In genomic region chr11:15971215-15971546, GRCh38 we compare ENCODE assay signal across 18 cellular contexts.
DNase-seq lines count a peak whose midpoint lies in the region; FAIRE-seq and TF ChIP-seq lines count a peak whose summit lies in the region.
"Had no signal": no experiment of that assay in that cellular context is flagged by ENCODE, and none has a peak within 500 bp of the region (broad histone marks: within the 10 kb centered on the region; RNA-seq: fewer than 3 reads in every experiment).

No MANE protein-coding gene starts in this region.

- dilution Hi-C loops in keratinocyte (cut with MboI; ENCODE audit: extremely low pct_ligation_motif_present, low sequenced_read_pairs): no loop called here

- no peaks in the 10 kb centered on the region for H3F3A ChIP-seq in Loucy (ENCODE audit: low read depth)

- no peaks in the 10 kb centered on the region for H3K9me3 ChIP-seq in Loucy (ENCODE audit: insufficient read depth, low read depth, low read length)
- no peaks in the 10 kb centered on the region for H3K9me3 ChIP-seq in SK-N-MC (ENCODE audit: low read depth, low read length)
- H3K9me3 ChIP-seq in keratinocyte (ENCODE audit: control insufficient read depth, low read depth, low read length): no peaks in the 10 kb centered on the region
- no peaks in the 10 kb centered on the region for H3K9me3 ChIP-seq in spleen
- H3K9me3 ChIP-seq: MG63, Peyer's patch had no signal

- H3K4me1 ChIP-seq in Loucy (ENCODE audit: insufficient read depth, low read length, poor library complexity, severe bottlenecking): peaks cover 15% of the 10 kb centered on the region
- H3K4me1 ChIP-seq in keratinocyte (ENCODE audit: control insufficient read depth, extremely low read depth, insufficient read depth, low read length): peaks cover 43% of the 10 kb centered on the region
- H3K4me1 ChIP-seq in spleen: peaks cover 0 to 21% (median 7%) of the 10 kb centered on the region in 6 donors

- no peaks in the 10 kb centered on the region for H3K9me2 ChIP-seq in Loucy (replicated peaks; ENCODE audit: low read depth, low read length)

- no peak overlapping the region for H3K4me3 ChIP-seq in Loucy (ENCODE audit: low read length, poor library complexity, severe bottlenecking)
- no peak overlapping the region for H3K4me3 ChIP-seq in SK-N-MC
- no peak overlapping the region for H3K4me3 ChIP-seq in keratinocyte (ENCODE audit: control insufficient read depth in 2 of 3, extremely low read depth in 1 of 3, insufficient read depth in 2 of 3, low read depth in 1 of 3, low read length in 3 of 3)
- H3K4me3 ChIP-seq in spleen: no peak overlapping the region
- H3K4me3 ChIP-seq: MG63, Peyer's patch had no signal

- no peaks in the 10 kb centered on the region for H3K36me3 ChIP-seq in Loucy (ENCODE audit: insufficient read depth, low read length)
- peaks cover 40% of the 10 kb centered on the region for H3K36me3 ChIP-seq in SK-N-MC (ENCODE audit: insufficient read depth, low read length)
- H3K36me3 ChIP-seq in keratinocyte (ENCODE audit: control insufficient read depth in 2 of 2, extremely low read depth in 1 of 2, insufficient read depth in 2 of 2, low read length in 2 of 2): peaks cover 0 to 3% of the 10 kb centered on the region in 2 experiments
- no peaks in the 10 kb centered on the region for H3K36me3 ChIP-seq in spleen
- H3K36me3 ChIP-seq: MG63, Peyer's patch had no signal

- no peaks in the 10 kb centered on the region for H3K9me1 ChIP-seq in keratinocyte (ENCODE audit: control insufficient read depth, extremely low read depth, insufficient read depth, low read length)

- no peak overlapping the region for H3K9ac ChIP-seq in Loucy (ENCODE audit: low read depth, low read length, poor library complexity, severe bottlenecking)
- no peak overlapping the region for H3K9ac ChIP-seq in SK-N-MC (ENCODE audit: insufficient read length)
- no peak overlapping the region for H3K9ac ChIP-seq in keratinocyte (ENCODE audit: control insufficient read depth, extremely low read depth, insufficient read depth, low read length)
- H3K9ac ChIP-seq: KMS-11 had no signal

- TF ChIP-seq CTCF in Loucy (conservative IDR thresholded peaks at IDR 0.05; ENCODE audit: low read length): no peak
- no peak for TF ChIP-seq CTCF in keratinocyte (optimal IDR thresholded peaks at IDR 0.05 in 1 of 3, IDR thresholded peaks at IDR 0.05 in 1 of 3, conservative IDR thresholded peaks at IDR 0.05 in 1 of 3; ENCODE audit: extremely low read depth in 1 of 3, insufficient read depth in 2 of 3, low read length in 3 of 3)
- no peak for TF ChIP-seq CTCF in spleen (IDR thresholded peaks at IDR 0.05 in 8 of 11, conservative IDR thresholded peaks at IDR 0.05 in 3 of 11)

- intact Hi-C loops in spleen (cut with DNase I; ENCODE audit: low total_unique reads): no loop called here
- intact Hi-C loops in head of caudate nucleus (cut with DNase I): no loop called here

- 71 to 90% (median 82%) methylated on average over 2 of the region's 2 CpGs for WGBS in spleen, 5 donors

- no peak overlapping the region for H3K4me2 ChIP-seq in Loucy (ENCODE audit: low read depth, low read length, poor library complexity, severe bottlenecking)
- H3K4me2 ChIP-seq in keratinocyte (ENCODE audit: control insufficient read depth, extremely low read depth, insufficient read depth, low read depth, low read length): no peak overlapping the region

- H4K20me1 ChIP-seq in Loucy (ENCODE audit: insufficient read depth, low read length, poor library complexity, severe bottlenecking) (no peaks in the 10 kb centered on the region), keratinocyte (ENCODE audit: control insufficient read depth, extremely low read depth, insufficient read depth, low read length) (no peaks in the 10 kb centered on the region)

- H3K27me3 ChIP-seq in Loucy (ENCODE audit: insufficient read depth, low read length, poor library complexity, severe bottlenecking): no peaks in the 10 kb centered on the region
- no peaks in the 10 kb centered on the region for H3K27me3 ChIP-seq in keratinocyte (ENCODE audit: control insufficient read depth, extremely low read depth, insufficient read depth, low read length)
- H3K27me3 ChIP-seq in spleen (replicated peaks in 1 of 7): no peaks in the 10 kb centered on the region
- H3K27me3 ChIP-seq: MG63, Peyer's patch had no signal

- no peaks in the 10 kb centered on the region for H3K79me2 ChIP-seq in Loucy (ENCODE audit: insufficient read depth, low read length)
- H3K79me2 ChIP-seq in keratinocyte (ENCODE audit: control insufficient read depth, insufficient read depth, low read length): no peaks in the 10 kb centered on the region

- 0 out of 2 replicates have a peak overlapping the region, but pooled peaks have one; percentile 37 for H3K27ac ChIP-seq in SK-N-MC
- peak overlapping the region; percentile 98 for H3K27ac ChIP-seq in keratinocyte (ENCODE audit: control insufficient read depth, insufficient read depth, low read length)
- H3K27ac ChIP-seq in spleen: no peak overlapping the region
- H3K27ac ChIP-seq: Peyer's patch had no signal

- no peak for DNase-seq in SK-N-MC (ENCODE audit: low read depth, low spot score)
- no peak for DNase-seq in keratinocyte (ENCODE audit: low read depth, low spot score)
- DNase-seq in spleen: peak; percentile 57
- no peak for DNase-seq in SW480 (ENCODE audit: low spot score)
- no peak for DNase-seq in head of caudate nucleus
- no peak for DNase-seq in activated CD4-positive, alpha-beta T cell treated with anti-CD3 and anti-CD28 coated beads for 4 hours
- DNase-seq: ACHN; CD4-positive, alpha-beta T cell; MG63; NCI-H1694 treated with DMSO at 0.1 percent for 48 hours; NCI-H2107; NCI-H226; NCI-H524 treated with DMSO at 0.1 percent for 48 hours; Peyer's patch; SHP77 treated with DMSO at 0.1 percent for 48 hours had no signal

- FAIRE-seq in keratinocyte (lab: Jason Lieb, UNC): no peak
- FAIRE-seq: H54 had no signal

- no peak for TF ChIP-seq POLR2A in spleen (IDR thresholded peaks at IDR 0.05)

- 0 out of 2 replicates have a peak overlapping the region, but pooled peaks have one; percentile 48 for H2AFZ ChIP-seq in Loucy (ENCODE audit: low read length)
- H2AFZ ChIP-seq in keratinocyte (ENCODE audit: control insufficient read depth, low read length): no peak overlapping the region

Comparison
In these comparisons a context has a peak if more than half of its experiments do, and no peak if none do; other contexts are left out.
1. H3K27ac ChIP-seq: peak in SK-N-MC (single experiment) and keratinocyte (single experiment); none in spleen (0 of 8).